In the genomic region with DNA sequence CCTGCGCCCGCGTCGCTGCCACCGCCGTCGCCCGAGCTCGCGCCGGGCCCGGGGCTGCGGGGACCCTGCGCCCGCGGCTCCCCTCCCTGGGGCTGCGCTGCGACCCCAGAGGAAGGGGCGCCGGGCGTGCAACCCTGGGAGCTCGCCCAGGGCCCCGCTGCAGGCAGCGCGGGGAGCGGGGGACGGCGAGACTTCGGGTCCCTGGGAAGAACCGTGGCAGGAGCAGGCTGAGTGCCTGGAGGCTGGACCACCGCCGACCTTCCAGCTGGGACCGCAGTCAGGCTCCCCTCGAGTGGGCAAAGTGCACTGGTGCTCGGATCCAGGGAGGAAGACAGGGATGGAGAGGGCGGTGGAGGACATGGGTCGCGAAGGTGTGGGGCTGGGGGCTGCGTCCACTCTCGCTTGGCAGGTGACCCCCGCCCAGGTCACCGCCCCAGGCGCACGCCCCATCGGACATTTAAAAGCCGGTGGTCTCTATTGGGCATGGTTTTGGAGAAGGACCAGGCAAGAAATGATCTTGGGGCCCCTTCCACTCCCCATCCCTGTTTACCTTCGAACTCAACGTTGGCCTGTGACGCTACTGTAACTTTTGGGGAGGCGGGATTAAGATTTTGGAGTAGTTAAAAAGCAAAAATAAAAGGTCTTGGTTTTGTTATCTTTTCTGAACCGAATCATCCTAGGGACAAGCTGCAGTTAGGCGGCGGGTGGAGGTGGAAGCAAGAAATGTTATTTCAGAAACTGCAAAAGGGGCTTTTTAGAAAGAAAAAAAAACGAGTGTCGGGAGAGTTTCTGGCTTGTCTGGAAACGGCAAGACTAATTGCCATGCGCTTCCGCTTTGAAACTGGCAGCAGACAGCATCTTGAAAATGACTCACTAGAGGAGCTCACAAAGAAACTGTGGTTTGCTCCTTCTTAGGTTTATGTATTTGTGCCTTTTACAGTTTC, we compare ENCODE assay signal across 1 cellular context.
A peak's percentile ranks its signal among the peaks of the same experiment; 100 is the strongest.
TF ChIP-seq lines count a peak whose summit lies in the region.

No MANE protein-coding gene starts in this region.

TF ChIP-seq in HepG2, 621 proteins besides CTCF, POLR2A, EP300 and RAD21 (continued from another document and continues in another):
- TF ChIP-seq SIN3B (IDR thresholded peaks at IDR 0.05; ENCODE audit: low read length) (no peak), SETDB1 (CRISPR knock-in tag; IDR thresholded peaks at IDR 0.05; ENCODE audit: borderline replicate concordance) (no peak), JUND (CRISPR knock-in tag; IDR thresholded peaks at IDR 0.05) (no peak), KLF12 (CRISPR knock-in tag; IDR thresholded peaks at IDR 0.05; ENCODE audit: borderline replicate concordance) (no peak), POLR2AphosphoS2 (IDR thresholded peaks at IDR 0.05; ENCODE audit: low read depth, low read length) (no peak), NFKBIZ (CRISPR knock-in tag; IDR thresholded peaks at IDR 0.05) (no peak), HNRNPUL1 (IDR thresholded peaks at IDR 0.05; ENCODE audit: low read depth, low read length) (no peak), RCOR2 (CRISPR knock-in tag; IDR thresholded peaks at IDR 0.05) (no peak), HES4 (CRISPR knock-in tag; IDR thresholded peaks at IDR 0.05; ENCODE audit: borderline replicate concordance) (0 out of 2 replicates have a peak, but pooled peaks have one; percentile 53), NFKB2 (CRISPR knock-in tag; IDR thresholded peaks at IDR 0.05; ENCODE audit: borderline replicate concordance) (no peak), SMYD3 (CRISPR knock-in tag; IDR thresholded peaks at IDR 0.05) (no peak), ZBTB3 (CRISPR knock-in tag; IDR thresholded peaks at IDR 0.05; ENCODE audit: borderline replicate concordance, low read depth) (no peak), NR2F2 (IDR thresholded peaks at IDR 0.05; ENCODE audit: borderline replicate concordance, low read depth) (no peak), ZNF20 (CRISPR knock-in tag; IDR thresholded peaks at IDR 0.05) (no peak), ZBTB20 (CRISPR knock-in tag; IDR thresholded peaks at IDR 0.05; ENCODE audit: borderline replicate concordance, low read depth) (no peak), TAF1 (CRISPR knock-in tag; IDR thresholded peaks at IDR 0.05) (peak; percentile 21; the same call in 1 of the 2 replicates), PHF21A (CRISPR knock-in tag; IDR thresholded peaks at IDR 0.05) (no peak), PITX1 (CRISPR knock-in tag; IDR thresholded peaks at IDR 0.05) (0 out of 2 replicates have a peak, but pooled peaks have one; percentile 16), ZNF34 (CRISPR knock-in tag; IDR thresholded peaks at IDR 0.05; ENCODE audit: borderline replicate concordance) (no peak), SALL1 (CRISPR knock-in tag; IDR thresholded peaks at IDR 0.05) (no peak), JUNB (CRISPR knock-in tag; IDR thresholded peaks at IDR 0.05; ENCODE audit: borderline replicate concordance) (no peak), KLF16 (CRISPR knock-in tag; IDR thresholded peaks at IDR 0.05) (no peak), HMG20A (CRISPR knock-in tag; IDR thresholded peaks at IDR 0.05; ENCODE audit: borderline replicate concordance) (no peak), PHF8 (CRISPR knock-in tag; IDR thresholded peaks at IDR 0.05) (no peak; the same call in 1 of the 2 replicates), ZNF781 (CRISPR knock-in tag; IDR thresholded peaks at IDR 0.05; ENCODE audit: borderline replicate concordance, not compliant biosample characterization) (no peak), HNF4G (IDR thresholded peaks at IDR 0.05; ENCODE audit: borderline replicate concordance, low read depth, low read length) (no peak), HNF4G (CRISPR knock-in tag; IDR thresholded peaks at IDR 0.05; ENCODE audit: borderline replicate concordance, low read depth) (0 out of 2 replicates have a peak, but pooled peaks have one; percentile 16), ZNF430 (CRISPR knock-in tag; IDR thresholded peaks at IDR 0.05) (no peak), ZNF737 (CRISPR knock-in tag; IDR thresholded peaks at IDR 0.05; ENCODE audit: borderline replicate concordance) (no peak), ZNF724P (CRISPR knock-in tag; IDR thresholded peaks at IDR 0.05; ENCODE audit: borderline replicate concordance) (no peak), ATRX (CRISPR knock-in tag; IDR thresholded peaks at IDR 0.05; ENCODE audit: borderline replicate concordance) (no peak), MYC (CRISPR knock-in tag; IDR thresholded peaks at IDR 0.05; ENCODE audit: borderline replicate concordance) (peak; percentile 35; the same call in 1 of the 2 replicates), NFYC (CRISPR knock-in tag; IDR thresholded peaks at IDR 0.05) (no peak), ZFP62 (CRISPR knock-in tag; IDR thresholded peaks at IDR 0.05) (no peak), ZNF101 (CRISPR knock-in tag; IDR thresholded peaks at IDR 0.05; ENCODE audit: borderline replicate concordance, low read depth) (no peak), GTF2F1 (IDR thresholded peaks at IDR 0.05; ENCODE audit: low read length) (no peak), PCBP2 (optimal IDR thresholded peaks at IDR 0.05; ENCODE audit: low read depth, low read length, poor library complexity, severe bottlenecking) (no peak), MTA1 (CRISPR knock-in tag; IDR thresholded peaks at IDR 0.05; ENCODE audit: borderline replicate concordance) (peak; percentile 28; the same call in 1 of the 2 replicates), NAIF1 (CRISPR knock-in tag; IDR thresholded peaks at IDR 0.05; ENCODE audit: borderline replicate concordance) (no peak), ETV6 (CRISPR knock-in tag; conservative IDR thresholded peaks at IDR 0.05) (no peak), NPAS2 (CRISPR knock-in tag; IDR thresholded peaks at IDR 0.05; ENCODE audit: borderline replicate concordance) (no peak)
- TF ChIP-seq, protein P1, sequence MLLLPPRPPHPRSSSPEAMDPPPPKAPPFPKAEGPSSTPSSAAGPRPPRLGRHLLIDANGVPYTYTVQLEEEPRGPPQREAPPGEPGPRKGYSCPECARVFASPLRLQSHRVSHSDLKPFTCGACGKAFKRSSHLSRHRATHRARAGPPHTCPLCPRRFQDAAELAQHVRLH (CRISPR knock-in tag; IDR thresholded peaks at IDR 0.05; ENCODE audit: borderline replicate concordance, low read depth), result no peak
- TF ChIP-seq, protein P2, sequence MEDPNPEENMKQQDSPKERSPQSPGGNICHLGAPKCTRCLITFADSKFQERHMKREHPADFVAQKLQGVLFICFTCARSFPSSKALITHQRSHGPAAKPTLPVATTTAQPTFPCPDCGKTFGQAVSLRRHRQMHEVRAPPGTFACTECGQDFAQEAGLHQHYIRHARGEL (CRISPR knock-in tag; IDR thresholded peaks at IDR 0.05), result no peak
- TF ChIP-seq, protein P3, sequence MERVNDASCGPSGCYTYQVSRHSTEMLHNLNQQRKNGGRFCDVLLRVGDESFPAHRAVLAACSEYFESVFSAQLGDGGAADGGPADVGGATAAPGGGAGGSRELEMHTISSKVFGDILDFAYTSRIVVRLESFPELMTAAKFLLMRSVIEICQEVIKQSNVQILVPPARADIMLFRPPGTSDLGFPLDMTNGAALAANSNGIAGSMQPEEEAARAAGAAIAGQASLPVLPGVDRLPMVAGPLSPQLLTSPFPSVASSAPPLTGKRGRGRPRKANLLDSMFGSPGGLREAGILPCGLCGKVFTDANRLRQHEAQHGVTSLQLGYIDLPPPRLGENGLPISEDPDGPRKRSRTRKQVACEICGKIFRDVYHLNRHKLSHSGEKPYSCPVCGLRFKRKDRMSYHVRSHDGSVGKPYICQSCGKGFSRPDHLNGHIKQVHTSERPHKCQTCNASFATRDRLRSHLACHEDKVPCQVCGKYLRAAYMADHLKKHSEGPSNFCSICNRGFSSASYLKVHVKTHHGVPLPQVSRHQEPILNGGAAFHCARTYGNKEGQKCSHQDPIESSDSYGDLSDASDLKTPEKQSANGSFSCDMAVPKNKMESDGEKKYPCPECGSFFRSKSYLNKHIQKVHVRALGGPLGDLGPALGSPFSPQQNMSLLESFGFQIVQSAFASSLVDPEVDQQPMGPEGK (CRISPR knock-in tag; IDR thresholded peaks at IDR 0.05), result peak; percentile 21; the same call in 1 of the 2 replicates
- TF ChIP-seq, protein P4, sequence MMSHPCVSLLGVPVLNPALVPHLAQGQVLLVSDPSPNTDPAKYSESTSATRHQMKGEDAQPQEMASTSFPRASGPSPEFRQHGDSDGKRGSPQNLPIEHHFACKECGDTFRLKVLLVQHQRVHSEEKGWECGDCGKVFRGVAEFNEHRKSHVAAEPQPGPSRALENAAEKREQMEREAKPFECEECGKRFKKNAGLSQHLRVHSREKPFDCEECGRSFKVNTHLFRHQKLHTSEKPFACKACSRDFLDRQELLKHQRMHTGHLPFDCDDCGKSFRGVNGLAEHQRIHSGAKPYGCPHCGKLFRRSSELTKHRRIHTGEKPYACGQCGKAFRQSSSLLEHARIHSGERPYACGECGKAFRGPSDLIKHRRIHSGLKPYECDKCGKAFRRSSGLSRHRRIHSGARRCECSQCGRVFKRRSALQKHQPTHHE (CRISPR knock-in tag; IDR thresholded peaks at IDR 0.05; ENCODE audit: borderline replicate concordance), result no peak
- TF ChIP-seq, protein P5, sequence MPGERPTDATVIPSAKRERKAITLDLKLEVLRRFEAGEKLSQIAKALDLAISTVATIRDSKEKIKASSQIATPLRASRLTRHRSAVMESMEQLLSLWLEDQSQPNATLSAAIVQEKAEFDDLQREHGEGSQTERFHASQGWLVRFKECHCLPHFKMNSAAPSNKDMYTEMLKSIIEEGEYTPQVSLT (CRISPR knock-in tag; IDR thresholded peaks at IDR 0.05; ENCODE audit: borderline replicate concordance, low read depth), result no peak
- TF ChIP-seq, protein P6, sequence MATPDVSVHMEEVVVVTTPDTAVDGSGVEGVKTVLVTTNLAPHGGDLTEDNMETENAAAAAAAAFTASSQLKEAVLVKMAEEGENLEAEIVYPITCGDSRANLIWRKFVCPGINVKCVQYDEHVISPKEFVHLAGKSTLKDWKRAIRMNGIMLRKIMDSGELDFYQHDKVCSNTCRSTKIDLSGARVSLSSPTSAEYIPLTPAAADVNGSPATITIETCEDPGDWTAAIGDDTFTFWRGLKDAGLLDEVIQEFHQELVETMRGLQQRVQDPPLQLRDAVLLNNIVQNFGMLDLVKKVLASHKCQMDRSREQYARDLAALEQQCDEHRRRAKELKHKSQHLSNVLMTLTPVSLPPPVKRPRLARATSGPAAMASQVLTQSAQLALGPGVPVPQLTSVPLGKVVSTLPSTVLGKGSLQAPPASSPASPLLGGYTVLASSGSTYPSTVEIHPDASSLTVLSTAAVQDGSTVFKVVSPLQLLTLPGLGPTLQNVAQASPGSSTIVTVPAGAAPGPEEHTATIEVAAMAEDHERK (CRISPR knock-in tag; IDR thresholded peaks at IDR 0.05; ENCODE audit: low read depth), result no peak
- TF ChIP-seq, protein P7, sequence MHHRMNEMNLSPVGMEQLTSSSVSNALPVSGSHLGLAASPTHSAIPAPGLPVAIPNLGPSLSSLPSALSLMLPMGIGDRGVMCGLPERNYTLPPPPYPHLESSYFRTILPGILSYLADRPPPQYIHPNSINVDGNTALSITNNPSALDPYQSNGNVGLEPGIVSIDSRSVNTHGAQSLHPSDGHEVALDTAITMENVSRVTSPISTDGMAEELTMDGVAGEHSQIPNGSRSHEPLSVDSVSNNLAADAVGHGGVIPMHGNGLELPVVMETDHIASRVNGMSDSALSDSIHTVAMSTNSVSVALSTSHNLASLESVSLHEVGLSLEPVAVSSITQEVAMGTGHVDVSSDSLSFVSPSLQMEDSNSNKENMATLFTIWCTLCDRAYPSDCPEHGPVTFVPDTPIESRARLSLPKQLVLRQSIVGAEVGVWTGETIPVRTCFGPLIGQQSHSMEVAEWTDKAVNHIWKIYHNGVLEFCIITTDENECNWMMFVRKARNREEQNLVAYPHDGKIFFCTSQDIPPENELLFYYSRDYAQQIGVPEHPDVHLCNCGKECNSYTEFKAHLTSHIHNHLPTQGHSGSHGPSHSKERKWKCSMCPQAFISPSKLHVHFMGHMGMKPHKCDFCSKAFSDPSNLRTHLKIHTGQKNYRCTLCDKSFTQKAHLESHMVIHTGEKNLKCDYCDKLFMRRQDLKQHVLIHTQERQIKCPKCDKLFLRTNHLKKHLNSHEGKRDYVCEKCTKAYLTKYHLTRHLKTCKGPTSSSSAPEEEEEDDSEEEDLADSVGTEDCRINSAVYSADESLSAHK (CRISPR knock-in tag; IDR thresholded peaks at IDR 0.05; ENCODE audit: borderline replicate concordance), result no peak
- TF ChIP-seq, protein P8, sequence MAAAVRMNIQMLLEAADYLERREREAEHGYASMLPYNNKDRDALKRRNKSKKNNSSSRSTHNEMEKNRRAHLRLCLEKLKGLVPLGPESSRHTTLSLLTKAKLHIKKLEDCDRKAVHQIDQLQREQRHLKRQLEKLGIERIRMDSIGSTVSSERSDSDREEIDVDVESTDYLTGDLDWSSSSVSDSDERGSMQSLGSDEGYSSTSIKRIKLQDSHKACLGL (CRISPR knock-in tag; IDR thresholded peaks at IDR 0.05), result no peak
- TF ChIP-seq, protein P9, sequence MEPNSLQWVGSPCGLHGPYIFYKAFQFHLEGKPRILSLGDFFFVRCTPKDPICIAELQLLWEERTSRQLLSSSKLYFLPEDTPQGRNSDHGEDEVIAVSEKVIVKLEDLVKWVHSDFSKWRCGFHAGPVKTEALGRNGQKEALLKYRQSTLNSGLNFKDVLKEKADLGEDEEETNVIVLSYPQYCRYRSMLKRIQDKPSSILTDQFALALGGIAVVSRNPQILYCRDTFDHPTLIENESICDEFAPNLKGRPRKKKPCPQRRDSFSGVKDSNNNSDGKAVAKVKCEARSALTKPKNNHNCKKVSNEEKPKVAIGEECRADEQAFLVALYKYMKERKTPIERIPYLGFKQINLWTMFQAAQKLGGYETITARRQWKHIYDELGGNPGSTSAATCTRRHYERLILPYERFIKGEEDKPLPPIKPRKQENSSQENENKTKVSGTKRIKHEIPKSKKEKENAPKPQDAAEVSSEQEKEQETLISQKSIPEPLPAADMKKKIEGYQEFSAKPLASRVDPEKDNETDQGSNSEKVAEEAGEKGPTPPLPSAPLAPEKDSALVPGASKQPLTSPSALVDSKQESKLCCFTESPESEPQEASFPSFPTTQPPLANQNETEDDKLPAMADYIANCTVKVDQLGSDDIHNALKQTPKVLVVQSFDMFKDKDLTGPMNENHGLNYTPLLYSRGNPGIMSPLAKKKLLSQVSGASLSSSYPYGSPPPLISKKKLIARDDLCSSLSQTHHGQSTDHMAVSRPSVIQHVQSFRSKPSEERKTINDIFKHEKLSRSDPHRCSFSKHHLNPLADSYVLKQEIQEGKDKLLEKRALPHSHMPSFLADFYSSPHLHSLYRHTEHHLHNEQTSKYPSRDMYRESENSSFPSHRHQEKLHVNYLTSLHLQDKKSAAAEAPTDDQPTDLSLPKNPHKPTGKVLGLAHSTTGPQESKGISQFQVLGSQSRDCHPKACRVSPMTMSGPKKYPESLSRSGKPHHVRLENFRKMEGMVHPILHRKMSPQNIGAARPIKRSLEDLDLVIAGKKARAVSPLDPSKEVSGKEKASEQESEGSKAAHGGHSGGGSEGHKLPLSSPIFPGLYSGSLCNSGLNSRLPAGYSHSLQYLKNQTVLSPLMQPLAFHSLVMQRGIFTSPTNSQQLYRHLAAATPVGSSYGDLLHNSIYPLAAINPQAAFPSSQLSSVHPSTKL (CRISPR knock-in tag; IDR thresholded peaks at IDR 0.05), result no peak
- TF ChIP-seq, protein P10, sequence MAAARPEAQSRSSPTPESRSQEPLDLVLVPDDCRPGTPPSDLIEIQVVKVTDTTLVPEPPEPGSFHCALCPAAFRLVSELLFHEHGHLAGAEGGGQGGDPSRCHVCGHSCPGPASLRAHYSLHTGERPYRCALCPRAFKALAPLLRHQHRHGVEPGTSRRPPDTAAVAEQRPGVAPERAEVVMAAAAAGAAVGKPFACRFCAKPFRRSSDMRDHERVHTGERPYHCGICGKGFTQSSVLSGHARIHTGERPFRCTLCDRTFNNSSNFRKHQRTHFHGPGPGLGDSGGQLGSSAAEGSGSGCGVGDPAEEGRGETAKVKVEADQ (CRISPR knock-in tag; IDR thresholded peaks at IDR 0.05; ENCODE audit: borderline replicate concordance), result no peak
- TF ChIP-seq, protein P11, sequence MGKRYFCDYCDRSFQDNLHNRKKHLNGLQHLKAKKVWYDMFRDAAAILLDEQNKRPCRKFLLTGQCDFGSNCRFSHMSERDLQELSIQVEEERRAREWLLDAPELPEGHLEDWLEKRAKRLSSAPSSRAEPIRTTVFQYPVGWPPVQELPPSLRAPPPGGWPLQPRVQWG (CRISPR knock-in tag; IDR thresholded peaks at IDR 0.05; ENCODE audit: borderline replicate concordance, low read depth), result no peak
